Comparison of ENCODE assay signal across 7 cellular contexts in the genomic region with DNA sequence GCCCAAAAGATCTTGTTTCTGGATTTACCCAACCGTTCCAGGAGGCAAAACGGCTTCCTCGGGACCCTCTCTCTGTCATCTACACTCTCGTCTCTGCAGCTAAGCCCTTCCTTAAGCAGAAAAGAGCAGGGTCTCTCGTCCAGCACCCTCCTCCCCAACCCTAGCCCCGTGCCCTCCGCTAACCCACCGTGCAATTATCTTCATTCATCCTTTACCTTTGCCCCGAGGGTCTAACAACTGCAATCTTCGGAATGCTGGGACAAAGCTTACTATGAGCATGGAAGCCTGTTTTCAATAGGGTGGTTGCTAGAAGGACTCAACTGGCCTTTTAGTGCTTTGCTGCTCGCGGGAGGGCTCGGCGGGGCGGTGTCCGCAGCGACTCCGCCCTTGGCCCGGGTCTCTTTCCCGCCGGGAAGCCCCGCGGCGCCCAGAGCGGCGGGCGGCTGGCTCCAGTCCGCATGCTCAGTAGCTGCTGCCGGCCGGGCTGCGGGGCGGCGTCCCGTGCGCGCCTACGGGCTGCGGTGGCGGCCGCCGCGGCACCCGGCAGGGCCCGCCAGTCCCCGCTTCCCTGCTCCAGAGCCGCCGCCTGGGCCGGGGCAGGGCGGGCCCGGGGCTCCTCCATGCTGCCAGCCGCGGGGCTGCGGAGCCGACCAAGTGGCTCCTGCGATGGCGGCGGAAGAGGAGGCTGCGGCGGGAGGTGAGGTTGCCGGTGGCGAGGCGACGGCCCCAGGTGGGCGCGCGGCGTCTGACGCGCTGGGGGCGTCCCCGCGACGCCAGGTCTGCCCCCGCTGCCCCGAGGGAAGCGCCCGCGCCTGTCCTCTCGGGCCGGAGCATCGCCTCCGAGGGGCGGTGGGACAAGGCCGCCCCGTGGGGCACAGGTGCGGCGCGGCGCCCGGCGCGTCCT. TPM values are rescaled to one million over a fixed set of nuclear protein-coding genes. Genes with fewer than 3 reads are reported as not detected.
DNase-seq lines count a peak whose midpoint lies in the region; ATAC-seq and TF ChIP-seq lines count a peak whose summit lies in the region.

A gene with protein sequence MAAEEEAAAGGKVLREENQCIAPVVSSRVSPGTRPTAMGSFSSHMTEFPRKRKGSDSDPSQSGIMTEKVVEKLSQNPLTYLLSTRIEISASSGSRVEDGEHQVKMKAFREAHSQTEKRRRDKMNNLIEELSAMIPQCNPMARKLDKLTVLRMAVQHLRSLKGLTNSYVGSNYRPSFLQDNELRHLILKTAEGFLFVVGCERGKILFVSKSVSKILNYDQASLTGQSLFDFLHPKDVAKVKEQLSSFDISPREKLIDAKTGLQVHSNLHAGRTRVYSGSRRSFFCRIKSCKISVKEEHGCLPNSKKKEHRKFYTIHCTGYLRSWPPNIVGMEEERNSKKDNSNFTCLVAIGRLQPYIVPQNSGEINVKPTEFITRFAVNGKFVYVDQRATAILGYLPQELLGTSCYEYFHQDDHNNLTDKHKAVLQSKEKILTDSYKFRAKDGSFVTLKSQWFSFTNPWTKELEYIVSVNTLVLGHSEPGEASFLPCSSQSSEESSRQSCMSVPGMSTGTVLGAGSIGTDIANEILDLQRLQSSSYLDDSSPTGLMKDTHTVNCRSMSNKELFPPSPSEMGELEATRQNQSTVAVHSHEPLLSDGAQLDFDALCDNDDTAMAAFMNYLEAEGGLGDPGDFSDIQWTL (plus strand): TSS at position 430 of the 904 bp plus-strand sequence. CDS start 237 bp downstream, at position 667.

- H3K4me3 Mint-ChIP-seq in stimulated activated effector memory CD8-positive, alpha-beta T cell treated with anti-CD3 and anti-CD28 coated beads, Interleukin-12 subunit alpha, Interleukin-12 subunit beta, amount 100 ng/mL, for 72 hours = peak within 1 kb of the TSS; percentile 86

- intact Hi-C loops in lower lobe of right lung (cut with DNase I) = no loop called here

- peak; percentile 41 for ATAC-seq in GM18498 (IDR thresholded peaks at IDR 0.05; ENCODE audit: unreplicated experiment)
- peak; percentile 38 for ATAC-seq in HG02610 (IDR thresholded peaks at IDR 0.05; ENCODE audit: unreplicated experiment)
- peak; percentile 81 to 85 for ATAC-seq in lower lobe of right lung
- ATAC-seq in stimulated activated effector memory CD8-positive, alpha-beta T cell treated with anti-CD3 and anti-CD28 coated beads, Interleukin-12 subunit alpha, Interleukin-12 subunit beta, amount 100 ng/mL, for 72 hours = peak; percentile 49

- H3K36me3 ChIP-seq in lower lobe of right lung = peaks cover 2% of the 10 kb centered on the region

- peaks cover 23% of the 10 kb centered on the region for H3K4me1 ChIP-seq in lower lobe of right lung

- H3K27ac Mint-ChIP-seq in stimulated activated effector memory CD8-positive, alpha-beta T cell treated with anti-CD3 and anti-CD28 coated beads, Interleukin-12 subunit alpha, Interleukin-12 subunit beta, amount 100 ng/mL, for 72 hours = peak within 1 kb of the TSS; percentile 90

- H3K4me1 Mint-ChIP-seq in stimulated activated effector memory CD8-positive, alpha-beta T cell treated with anti-CD3 and anti-CD28 coated beads, Interleukin-12 subunit alpha, Interleukin-12 subunit beta, amount 100 ng/mL, for 72 hours = peaks cover 56% of the 10 kb centered on the region

- no peaks in the 10 kb centered on the region for H3K27me3 ChIP-seq in lower lobe of right lung (ENCODE audit: low read depth)

- H3K4me3 ChIP-seq in WI38 (ENCODE audit: low read depth, low read length) = peak within 1 kb of the TSS; percentile 70
- peak within 1 kb of the TSS; percentile 78 for H3K4me3 ChIP-seq in lower lobe of right lung

- TF ChIP-seq CTCF in WI38 (IDR thresholded peaks at IDR 0.05; ENCODE audit: low read depth, low read length) = no peak
- no peak for TF ChIP-seq CTCF in lower lobe of right lung (IDR thresholded peaks at IDR 0.05)

- H3K36me3 Mint-ChIP-seq in stimulated activated effector memory CD8-positive, alpha-beta T cell treated with anti-CD3 and anti-CD28 coated beads, Interleukin-12 subunit alpha, Interleukin-12 subunit beta, amount 100 ng/mL, for 72 hours = no peaks in the 10 kb centered on the region

- no peaks in the 10 kb centered on the region for H3K9me3 ChIP-seq in lower lobe of right lung

- H3K27ac ChIP-seq in lower lobe of right lung = no peak within 1 kb of the TSS

- DNase-seq in NCI-H1105 (lab: John Stamatoyannopoulos, UW) = peak; percentile 57
- DNase-seq in dermis blood vessel endothelial cell = peak; percentile 70
- peak; percentile 52 for DNase-seq in lower lobe of right lung
- DNase-seq in stimulated activated effector memory CD8-positive, alpha-beta T cell treated with anti-CD3 and anti-CD28 coated beads, Interleukin-12 subunit alpha, Interleukin-12 subunit beta, amount 100 ng/mL, for 72 hours (ENCODE audit: low spot score in 2 of 2) = peak; percentile 21 to 73

- H3K9me3 Mint-ChIP-seq in stimulated activated effector memory CD8-positive, alpha-beta T cell treated with anti-CD3 and anti-CD28 coated beads, Interleukin-12 subunit alpha, Interleukin-12 subunit beta, amount 100 ng/mL, for 72 hours = no peaks in the 10 kb centered on the region

RNA-seq across cellular contexts. Expression of the gene that starts here (rescaled TPM):
- total RNA-seq in dermis blood vessel endothelial cell = 43.6 and 55.0 TPM in 2 replicates
- total RNA-seq in lower lobe of right lung = 2.6 TPM

Comparison
In these comparisons a context has a peak if more than half of its experiments do, and no peak if none do; other contexts are left out.
1. RNA of the gene that starts here (total RNA-seq): 43.6 to 55.0 TPM in dermis blood vessel endothelial cell; 2.6 TPM in lower lobe of right lung (single experiment); every median in the first group is over 10 times any median in the second.
2. Peak in every context shown above with its lines, with median percentiles within 50 percentile points of each other: ATAC-seq and DNase-seq.